ENCODE assay signal across 8 cellular contexts in genomic region chr17:59964455-59965328, GRCh38. TPM values are rescaled to one million over a fixed set of nuclear protein-coding genes. Genes with fewer than 3 reads are reported as not detected.
DNase-seq lines count a peak whose midpoint lies in the region; ATAC-seq and TF ChIP-seq lines count a peak whose summit lies in the region.

TSS of gene RNFT1 (minus strand) at chr17:59964740. CDS start at chr17:59964663, 77 bp downstream.

- H3K27ac ChIP-seq in AG04450 (ENCODE audit: low read depth, low read length) (peak within 1 kb of the TSS; percentile 93), colonic mucosa (peak within 1 kb of the TSS; percentile 95), layer of hippocampus (ENCODE audit: low read depth, low read length) (peak within 1 kb of the TSS; percentile 90)

- CTCF ChIA-PET in AG04450 (lab: Charles Lee): interaction anchor here (0.7 to 3.5 kb wide), 5 partner anchors 49 to 91 kb away, joined by 3 to 16 read pairs (median 4); no protein-coding TSS in a partner anchor

- H3K9ac ChIP-seq in colonic mucosa (ENCODE audit: low read depth in 2 of 2, low read length in 2 of 2): peak within 1 kb of the TSS; percentile 76 to 92

- peak within 1 kb of the TSS; percentile 94 for H3K27ac Mint-ChIP-seq in activated CD4-positive, alpha-beta T cell treated with anti-CD3 and anti-CD28 coated beads, Interleukin-2, amount 10 ng/mL, durations not matched to agents 24 days and 14 days

- H3K27me3 ChIP-seq in AG04450 (ENCODE audit: control insufficient read depth, insufficient read depth, low read length) (no peaks in the 10 kb centered on the region), colonic mucosa (no peaks in the 10 kb centered on the region), layer of hippocampus (ENCODE audit: control insufficient read depth, insufficient read depth, low read length) (no peaks in the 10 kb centered on the region)

- TF ChIP-seq CTCF in AG04450 (IDR thresholded peaks at IDR 0.05; ENCODE audit: low read depth, low read length) (no peak), colonic mucosa (IDR thresholded peaks at IDR 0.05) (no peak)

- POLR2A ChIA-PET in AG04450 (lab: Yijun Ruan, JAX): interaction anchor here (0.5 to 1.1 kb wide), 4 partner anchors 41 to 127 kb away, joined by 3 read pairs; no protein-coding TSS in a partner anchor

- H3K4me3 Mint-ChIP-seq in activated CD4-positive, alpha-beta T cell treated with anti-CD3 and anti-CD28 coated beads, Interleukin-2, amount 10 ng/mL, durations not matched to agents 24 days and 14 days: peak within 1 kb of the TSS; percentile 82

- peaks cover 17% of the 10 kb centered on the region for H3K4me1 Mint-ChIP-seq in activated CD4-positive, alpha-beta T cell treated with anti-CD3 and anti-CD28 coated beads, Interleukin-2, amount 10 ng/mL, durations not matched to agents 24 days and 14 days

- no peaks in the 10 kb centered on the region for H3K36me3 ChIP-seq in colonic mucosa

- H3K4me1 ChIP-seq in colonic mucosa: no peaks in the 10 kb centered on the region

- peaks cover 10% of the 10 kb centered on the region for H3K36me3 Mint-ChIP-seq in activated CD4-positive, alpha-beta T cell treated with anti-CD3 and anti-CD28 coated beads, Interleukin-2, amount 10 ng/mL, durations not matched to agents 24 days and 14 days (ENCODE audit: low read depth)

- H3K4me3 ChIP-seq in AG04450 (ENCODE audit: low read depth, low read length) (peak within 1 kb of the TSS; percentile 85), colonic mucosa (peak within 1 kb of the TSS; percentile 81)

- H3K9me3 ChIP-seq in AG04450 (ENCODE audit: control insufficient read depth, insufficient read depth, low read length): no peaks in the 10 kb centered on the region
- no peaks in the 10 kb centered on the region for H3K9me3 ChIP-seq in colonic mucosa

- intact Hi-C loops in activated CD4-positive, alpha-beta T cell treated with anti-CD3 and anti-CD28 coated beads, Interleukin-2, amount 10 ng/mL, durations not matched to agents 24 days and 14 days (cut with micrococcal nuclease): loop anchor here (1.0 to 5.0 kb wide), 2 partner anchors 23 to 73 kb away; no protein-coding TSS in a partner anchor
- intact Hi-C loops in colonic mucosa (cut with DNase I): no loop called here

- ATAC-seq in GM19025 (IDR thresholded peaks at IDR 0.05; ENCODE audit: low read depth, unreplicated experiment) (peak; percentile 88), HG03342 (IDR thresholded peaks at IDR 0.05; ENCODE audit: unreplicated experiment) (peak; percentile 80)

- H3K9me3 Mint-ChIP-seq in activated CD4-positive, alpha-beta T cell treated with anti-CD3 and anti-CD28 coated beads, Interleukin-2, amount 10 ng/mL, durations not matched to agents 24 days and 14 days: no peaks in the 10 kb centered on the region

- DNase-seq in AG04450 (ENCODE audit: low read depth, low spot score): peak; percentile 32
- peak; percentile 77 to 95 for DNase-seq in NCI-H526 (lab: John Stamatoyannopoulos, UW)
- peak; percentile 97 for DNase-seq in activated CD4-positive, alpha-beta T cell treated with anti-CD3 and anti-CD28 coated beads, Interleukin-2, amount 10 ng/mL, durations not matched to agents 24 days and 14 days
- DNase-seq in colonic mucosa: peak; percentile 95
- DNase-seq in stimulated activated CD4-positive, alpha-beta T cell treated with anti-CD3 and anti-CD28 coated beads, Interleukin-1b, Interleukin-23, amount 100 ng/mL, for 1 hour (ENCODE audit: low read depth in 2 of 2): peak; percentile 74 to 96

- H3K27me3 Mint-ChIP-seq in activated CD4-positive, alpha-beta T cell treated with anti-CD3 and anti-CD28 coated beads, Interleukin-2, amount 10 ng/mL, durations not matched to agents 24 days and 14 days: peaks cover 2% of the 10 kb centered on the region

RNA-seq across cellular contexts. Expression of gene RNFT1, which starts in this region (rescaled TPM):
- polyA plus RNA-seq in AG04450 (2011; rRNA removed): 16.4 and 20.8 TPM in 2 replicates
- 12.4 TPM in 2 replicates for polyA minus RNA-seq in AG04450 (2011; rRNA and poly(A)+ RNA removed)
- total RNA-seq in activated CD4-positive, alpha-beta T cell treated with anti-CD3 and anti-CD28 coated beads, Interleukin-2, amount 10 ng/mL, durations not matched to agents 24 days and 14 days: 33.9 and 34.3 TPM in 2 replicates
- total RNA-seq in colonic mucosa: 10 to 100 TPM; 21.6 to 25.6 TPM

Comparison
In these comparisons a context has a peak if more than half of its experiments do, and no peak if none do; other contexts are left out.
1. Peak in every context shown above with its lines: DNase-seq, ATAC-seq, H3K4me3 ChIP-seq and H3K27ac ChIP-seq.
2. DNase-seq: peak in every context shown above with its lines; median percentile 97 in activated CD4-positive, alpha-beta T cell treated with anti-CD3 and anti-CD28 coated beads, Interleukin-2, amount 10 ng/mL, durations not matched to agents 24 days and 14 days; 95 in colonic mucosa; 86 in NCI-H526; 85 in stimulated activated CD4-positive, alpha-beta T cell treated with anti-CD3 and anti-CD28 coated beads, Interleukin-1b, Interleukin-23, amount 100 ng/mL, for 1 hour; 32 in AG04450.